Comparison of ENCODE assay signal across 1 cellular context in the genomic region with DNA sequence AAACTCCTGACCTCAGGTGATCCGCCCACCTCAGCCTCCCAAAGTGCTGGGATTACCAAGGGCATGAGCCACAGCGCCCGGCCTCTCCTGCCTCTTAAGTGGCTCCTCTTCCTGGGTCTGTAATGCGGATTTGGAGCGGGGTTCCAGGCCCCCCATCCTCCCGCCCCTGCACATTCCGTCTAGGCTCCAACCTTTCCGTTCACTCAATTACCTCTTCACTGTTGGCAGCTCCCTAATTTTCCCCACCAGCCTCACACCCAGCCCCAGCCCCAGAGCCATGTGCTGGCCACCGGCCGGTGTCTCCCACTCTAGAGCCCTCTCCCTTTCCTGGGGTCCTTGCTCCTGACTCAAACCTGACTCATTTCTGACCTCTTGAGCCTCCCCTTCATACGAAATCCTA.
TF ChIP-seq lines count a peak whose summit lies in the region.

No MANE protein-coding gene starts in this region.

TF ChIP-seq in WTC11, 78 proteins besides CTCF, POLR2A, EP300 and RAD21 (continued from another document):
- TF ChIP-seq, protein P1, sequence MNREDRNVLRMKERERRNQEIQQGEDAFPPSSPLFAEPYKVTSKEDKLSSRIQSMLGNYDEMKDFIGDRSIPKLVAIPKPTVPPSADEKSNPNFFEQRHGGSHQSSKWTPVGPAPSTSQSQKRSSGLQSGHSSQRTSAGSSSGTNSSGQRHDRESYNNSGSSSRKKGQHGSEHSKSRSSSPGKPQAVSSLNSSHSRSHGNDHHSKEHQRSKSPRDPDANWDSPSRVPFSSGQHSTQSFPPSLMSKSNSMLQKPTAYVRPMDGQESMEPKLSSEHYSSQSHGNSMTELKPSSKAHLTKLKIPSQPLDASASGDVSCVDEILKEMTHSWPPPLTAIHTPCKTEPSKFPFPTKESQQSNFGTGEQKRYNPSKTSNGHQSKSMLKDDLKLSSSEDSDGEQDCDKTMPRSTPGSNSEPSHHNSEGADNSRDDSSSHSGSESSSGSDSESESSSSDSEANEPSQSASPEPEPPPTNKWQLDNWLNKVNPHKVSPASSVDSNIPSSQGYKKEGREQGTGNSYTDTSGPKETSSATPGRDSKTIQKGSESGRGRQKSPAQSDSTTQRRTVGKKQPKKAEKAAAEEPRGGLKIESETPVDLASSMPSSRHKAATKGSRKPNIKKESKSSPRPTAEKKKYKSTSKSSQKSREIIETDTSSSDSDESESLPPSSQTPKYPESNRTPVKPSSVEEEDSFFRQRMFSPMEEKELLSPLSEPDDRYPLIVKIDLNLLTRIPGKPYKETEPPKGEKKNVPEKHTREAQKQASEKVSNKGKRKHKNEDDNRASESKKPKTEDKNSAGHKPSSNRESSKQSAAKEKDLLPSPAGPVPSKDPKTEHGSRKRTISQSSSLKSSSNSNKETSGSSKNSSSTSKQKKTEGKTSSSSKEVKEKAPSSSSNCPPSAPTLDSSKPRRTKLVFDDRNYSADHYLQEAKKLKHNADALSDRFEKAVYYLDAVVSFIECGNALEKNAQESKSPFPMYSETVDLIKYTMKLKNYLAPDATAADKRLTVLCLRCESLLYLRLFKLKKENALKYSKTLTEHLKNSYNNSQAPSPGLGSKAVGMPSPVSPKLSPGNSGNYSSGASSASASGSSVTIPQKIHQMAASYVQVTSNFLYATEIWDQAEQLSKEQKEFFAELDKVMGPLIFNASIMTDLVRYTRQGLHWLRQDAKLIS (CRISPR knock-in tag; IDR thresholded peaks at IDR 0.05; ENCODE audit: borderline replicate concordance) = no peak
- no peak for TF ChIP-seq ETV6 (CRISPR knock-in tag; IDR thresholded peaks at IDR 0.05)
- TF ChIP-seq ZNF317 (CRISPR knock-in tag; IDR thresholded peaks at IDR 0.05; ENCODE audit: borderline replicate concordance, low read depth) = no peak
